In the genomic region with DNA sequence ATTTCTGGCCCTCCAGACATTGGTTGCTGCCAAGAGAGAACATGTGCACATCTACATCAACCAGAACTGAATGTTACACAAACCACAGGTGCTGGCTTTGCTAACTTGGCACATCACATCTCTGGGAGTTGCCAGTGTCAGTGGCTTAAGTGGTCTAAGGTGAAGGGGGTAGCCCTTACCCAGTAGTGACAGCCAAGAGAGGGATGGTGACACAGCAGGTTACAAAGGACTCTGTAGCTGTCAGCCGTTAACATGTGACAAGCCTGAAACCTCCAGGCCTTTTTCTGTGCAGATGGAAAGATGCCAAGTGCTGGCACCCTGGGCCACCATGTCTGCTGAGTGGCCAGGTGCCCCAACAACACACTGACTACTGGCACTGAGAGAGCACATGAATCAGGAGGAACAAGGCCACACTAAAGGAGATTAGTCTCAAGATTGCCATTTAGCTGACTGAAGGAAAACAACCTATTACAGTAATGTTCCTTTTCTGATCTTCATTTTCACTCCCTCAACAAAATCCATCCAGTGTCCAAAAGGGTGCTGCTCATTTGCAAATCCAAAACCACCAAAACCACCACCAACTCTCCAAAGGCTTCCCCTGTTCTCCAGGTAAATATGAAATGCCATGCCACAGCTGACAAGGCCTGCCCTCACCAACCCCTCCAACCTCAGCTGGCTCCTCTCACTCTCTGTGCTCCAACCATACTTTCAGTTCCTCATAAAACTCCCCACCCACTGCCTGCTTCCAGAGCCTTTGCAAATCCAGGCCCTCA, we compare ENCODE assay signal across 8 cellular contexts. TPM values are rescaled to one million over a fixed set of nuclear protein-coding genes. Genes with fewer than 3 reads are reported as not detected.
A peak's percentile ranks its signal among the peaks of the same experiment; 100 is the strongest.
DNase-seq lines count a peak whose midpoint lies in the region; ATAC-seq and TF ChIP-seq lines count a peak whose summit lies in the region.

No MANE protein-coding gene starts in this region.

- peak; percentile 45 for DNase-seq in OCI-M1 (lab: John Stamatoyannopoulos, UW)
- peak in 1 of 3 donors; percentile 66 for DNase-seq in right cardiac atrium
- DNase-seq in type B pancreatic cell (ENCODE audit: extremely low spot score, unreplicated experiment): no peak
- no peak for DNase-seq in activated CD8-positive, alpha-beta memory T cell treated with anti-CD3 and anti-CD28 coated beads, Interleukin-2, amount 50 U/mL, for 48 hours
- DNase-seq in stimulated activated CD4-positive, alpha-beta T cell treated with anti-CD3 and anti-CD28 coated beads, Interleukin-2, amount 100 ng/mL, for 24 hours: no peak
- DNase-seq in inferior parietal cortex (ENCODE audit: extremely low spot score): no peak

- H3K4me2 ChIP-seq in DOHH2 (ENCODE audit: low read length): peak overlapping the region; percentile 4; the same call in 1 of the 2 replicates

- H3K4me3 ChIP-seq in DOHH2 (ENCODE audit: low read length): no peak overlapping the region
- no peak overlapping the region for H3K4me3 ChIP-seq in right cardiac atrium (ENCODE audit: low read length)

- intact Hi-C loops in right cardiac atrium (cut with DNase I): no loop called here

- no peaks in the 10 kb centered on the region for H3K27me3 Mint-ChIP-seq in type B pancreatic cell

- H4K20me1 ChIP-seq in DOHH2 (ENCODE audit: control insufficient read depth, insufficient read depth, low read depth, low read length): no peaks in the 10 kb centered on the region

- H3K9me2 ChIP-seq in DOHH2 (replicated peaks; ENCODE audit: control insufficient read depth, low read length): no peaks in the 10 kb centered on the region

- no peak for TF ChIP-seq CTCF in DOHH2 (IDR thresholded peaks at IDR 0.05; ENCODE audit: low read depth, low read length, poor library complexity, severe bottlenecking)
- no peak for TF ChIP-seq CTCF in type B pancreatic cell (conservative IDR thresholded peaks at IDR 0.05)

- H3K27ac ChIP-seq in DOHH2 (ENCODE audit: low read depth, low read length) (no peak overlapping the region), right cardiac atrium (ENCODE audit: low read length) (peak overlapping the region; percentile 71)

- ATAC-seq in HG02981 (IDR thresholded peaks at IDR 0.05; ENCODE audit: unreplicated experiment): peak; percentile 55
- ATAC-seq in right cardiac atrium: peak; percentile 69 to 90

- H3K4me1 ChIP-seq in DOHH2 (ENCODE audit: control insufficient read depth, low read length) (peaks cover 33% of the 10 kb centered on the region), right cardiac atrium (ENCODE audit: control insufficient read depth, insufficient read depth, low read length) (peaks cover 22% of the 10 kb centered on the region)

- WGBS in right cardiac atrium: 48% methylated on average over 1 of the region's 1 CpG

- no peaks in the 10 kb centered on the region for H3K9me3 ChIP-seq in DOHH2 (ENCODE audit: control insufficient read depth, insufficient read depth, low read length)
- no peaks in the 10 kb centered on the region for H3K9me3 ChIP-seq in right cardiac atrium (ENCODE audit: control insufficient read depth, low read length)

- no peaks in the 10 kb centered on the region for H3F3A ChIP-seq in DOHH2 (ENCODE audit: control insufficient read depth, insufficient read depth)

- H3K36me3 Mint-ChIP-seq in type B pancreatic cell: peaks cover 8% of the 10 kb centered on the region

- peak overlapping the region; percentile 68 for H3K27ac Mint-ChIP-seq in type B pancreatic cell

- peaks cover 41% of the 10 kb centered on the region for H3K4me1 Mint-ChIP-seq in type B pancreatic cell (ENCODE audit: unreplicated experiment)

- H3K27me3 ChIP-seq in DOHH2 (ENCODE audit: control insufficient read depth, low read length) (no peaks in the 10 kb centered on the region), right cardiac atrium (ENCODE audit: control insufficient read depth, insufficient read depth) (no peaks in the 10 kb centered on the region)

- H3K4me3 Mint-ChIP-seq in type B pancreatic cell: peak overlapping the region; percentile 66

- H3K9me3 Mint-ChIP-seq in type B pancreatic cell: peaks cover 4% of the 10 kb centered on the region

- H3K36me3 ChIP-seq in DOHH2 (ENCODE audit: control insufficient read depth, low read length): no peaks in the 10 kb centered on the region

- H3K79me2 ChIP-seq in DOHH2 (ENCODE audit: control insufficient read depth, low read length): peaks cover 15% of the 10 kb centered on the region

RNA-seq across cellular contexts. Expression of a gene that starts 20.2 kb away (rescaled TPM):
- total RNA-seq in right cardiac atrium: 10 to 100 TPM; 43.4 to 51.6 (median 43.7) TPM
- polyA plus RNA-seq in right cardiac atrium: 44.4 TPM
- total RNA-seq in type B pancreatic cell (ENCODE audit: low replicate concordance): 40.9 and 63.0 TPM in 2 replicates
